ENCODE assay signal across 1 cellular context in genomic region chr3:44761347-44762169, GRCh38.
TF ChIP-seq lines count a peak whose summit lies in the region.

KIAA1143 (minus strand) TSS chr3:44761619; CDS start chr3:44761602, 17 bp downstream.
KIF15 (plus strand) TSS chr3:44761794; CDS start chr3:44761866, 72 bp downstream.

TF ChIP-seq in HepG2, 621 proteins besides CTCF, POLR2A, EP300 and RAD21 (continued from another document and continues in another):
- TF ChIP-seq, protein P1, sequence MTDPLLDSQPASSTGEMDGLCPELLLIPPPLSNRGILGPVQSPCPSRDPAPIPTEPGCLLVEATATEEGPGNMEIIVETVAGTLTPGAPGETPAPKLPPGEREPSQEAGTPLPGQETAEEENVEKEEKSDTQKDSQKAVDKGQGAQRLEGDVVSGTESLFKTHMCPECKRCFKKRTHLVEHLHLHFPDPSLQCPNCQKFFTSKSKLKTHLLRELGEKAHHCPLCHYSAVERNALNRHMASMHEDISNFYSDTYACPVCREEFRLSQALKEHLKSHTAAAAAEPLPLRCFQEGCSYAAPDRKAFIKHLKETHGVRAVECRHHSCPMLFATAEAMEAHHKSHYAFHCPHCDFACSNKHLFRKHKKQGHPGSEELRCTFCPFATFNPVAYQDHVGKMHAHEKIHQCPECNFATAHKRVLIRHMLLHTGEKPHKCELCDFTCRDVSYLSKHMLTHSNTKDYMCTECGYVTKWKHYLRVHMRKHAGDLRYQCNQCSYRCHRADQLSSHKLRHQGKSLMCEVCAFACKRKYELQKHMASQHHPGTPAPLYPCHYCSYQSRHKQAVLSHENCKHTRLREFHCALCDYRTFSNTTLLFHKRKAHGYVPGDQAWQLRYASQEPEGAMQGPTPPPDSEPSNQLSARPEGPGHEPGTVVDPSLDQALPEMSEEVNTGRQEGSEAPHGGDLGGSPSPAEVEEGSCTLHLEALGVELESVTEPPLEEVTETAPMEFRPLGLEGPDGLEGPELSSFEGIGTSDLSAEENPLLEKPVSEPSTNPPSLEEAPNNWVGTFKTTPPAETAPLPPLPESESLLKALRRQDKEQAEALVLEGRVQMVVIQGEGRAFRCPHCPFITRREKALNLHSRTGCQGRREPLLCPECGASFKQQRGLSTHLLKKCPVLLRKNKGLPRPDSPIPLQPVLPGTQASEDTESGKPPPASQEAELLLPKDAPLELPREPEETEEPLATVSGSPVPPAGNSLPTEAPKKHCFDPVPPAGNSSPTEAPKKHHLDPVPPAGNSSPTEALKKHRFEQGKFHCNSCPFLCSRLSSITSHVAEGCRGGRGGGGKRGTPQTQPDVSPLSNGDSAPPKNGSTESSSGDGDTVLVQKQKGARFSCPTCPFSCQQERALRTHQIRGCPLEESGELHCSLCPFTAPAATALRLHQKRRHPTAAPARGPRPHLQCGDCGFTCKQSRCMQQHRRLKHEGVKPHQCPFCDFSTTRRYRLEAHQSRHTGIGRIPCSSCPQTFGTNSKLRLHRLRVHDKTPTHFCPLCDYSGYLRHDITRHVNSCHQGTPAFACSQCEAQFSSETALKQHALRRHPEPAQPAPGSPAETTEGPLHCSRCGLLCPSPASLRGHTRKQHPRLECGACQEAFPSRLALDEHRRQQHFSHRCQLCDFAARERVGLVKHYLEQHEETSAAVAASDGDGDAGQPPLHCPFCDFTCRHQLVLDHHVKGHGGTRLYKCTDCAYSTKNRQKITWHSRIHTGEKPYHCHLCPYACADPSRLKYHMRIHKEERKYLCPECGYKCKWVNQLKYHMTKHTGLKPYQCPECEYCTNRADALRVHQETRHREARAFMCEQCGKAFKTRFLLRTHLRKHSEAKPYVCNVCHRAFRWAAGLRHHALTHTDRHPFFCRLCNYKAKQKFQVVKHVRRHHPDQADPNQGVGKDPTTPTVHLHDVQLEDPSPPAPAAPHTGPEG (CRISPR knock-in tag; IDR thresholded peaks at IDR 0.05): peak; percentile 93
- TF ChIP-seq YEATS4 (CRISPR knock-in tag; IDR thresholded peaks at IDR 0.05; ENCODE audit: borderline replicate concordance): peak; percentile 97
- TF ChIP-seq, protein P2, sequence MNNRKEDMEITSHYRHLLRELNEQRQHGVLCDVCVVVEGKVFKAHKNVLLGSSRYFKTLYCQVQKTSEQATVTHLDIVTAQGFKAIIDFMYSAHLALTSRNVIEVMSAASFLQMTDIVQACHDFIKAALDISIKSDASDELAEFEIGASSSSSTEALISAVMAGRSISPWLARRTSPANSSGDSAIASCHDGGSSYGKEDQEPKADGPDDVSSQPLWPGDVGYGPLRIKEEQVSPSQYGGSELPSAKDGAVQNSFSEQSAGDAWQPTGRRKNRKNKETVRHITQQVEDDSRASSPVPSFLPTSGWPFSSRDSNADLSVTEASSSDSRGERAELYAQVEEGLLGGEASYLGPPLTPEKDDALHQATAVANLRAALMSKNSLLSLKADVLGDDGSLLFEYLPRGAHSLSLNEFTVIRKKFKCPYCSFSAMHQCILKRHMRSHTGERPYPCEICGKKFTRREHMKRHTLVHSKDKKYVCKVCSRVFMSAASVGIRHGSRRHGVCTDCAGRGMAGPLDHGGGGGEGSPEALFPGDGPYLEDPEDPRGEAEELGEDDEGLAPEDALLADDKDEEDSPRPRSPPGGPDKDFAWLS (CRISPR knock-in tag; IDR thresholded peaks at IDR 0.05; ENCODE audit: borderline replicate concordance): 0 out of 2 replicates have a peak, but pooled peaks have one; percentile 32
- peak; percentile 86; the same call in 1 of the 2 replicates for TF ChIP-seq ZNF724P (CRISPR knock-in tag; IDR thresholded peaks at IDR 0.05; ENCODE audit: borderline replicate concordance)
- TF ChIP-seq KLF12 (CRISPR knock-in tag; IDR thresholded peaks at IDR 0.05; ENCODE audit: borderline replicate concordance): peak; percentile 91; the same call in 1 of the 2 replicates
- TF ChIP-seq BRD4 (CRISPR knock-in tag; IDR thresholded peaks at IDR 0.05): peak; percentile 20; the same call in 1 of the 2 replicates
- TF ChIP-seq MATR3 (CRISPR knock-in tag; IDR thresholded peaks at IDR 0.05): no peak
- peak; percentile 86; the same call in 1 of the 2 replicates for TF ChIP-seq ZNF558 (CRISPR knock-in tag; IDR thresholded peaks at IDR 0.05; ENCODE audit: borderline replicate concordance)
- TF ChIP-seq SMAD3 (CRISPR knock-in tag; IDR thresholded peaks at IDR 0.05): peak; percentile 88
- 0 out of 2 replicates have a peak, but pooled peaks have one; percentile 59 for TF ChIP-seq ZNF713 (CRISPR knock-in tag; IDR thresholded peaks at IDR 0.05)
- no peak for TF ChIP-seq ARNT (IDR thresholded peaks at IDR 0.05)
- 0 out of 2 replicates have a peak, but pooled peaks have one; percentile 56 for TF ChIP-seq NKX3-1 (CRISPR knock-in tag; IDR thresholded peaks at IDR 0.05)
- TF ChIP-seq GABPA (IDR thresholded peaks at IDR 0.05; ENCODE audit: low read depth, low read length): peak; percentile 29; the same call in 1 of the 2 replicates
- TF ChIP-seq GABPA (CRISPR knock-in tag; IDR thresholded peaks at IDR 0.05; ENCODE audit: low read depth): peak; percentile 82
- no peak for TF ChIP-seq ZNF484 (CRISPR knock-in tag; IDR thresholded peaks at IDR 0.05; ENCODE audit: borderline replicate concordance, low read depth)
- TF ChIP-seq ZNF431 (CRISPR knock-in tag; IDR thresholded peaks at IDR 0.05; ENCODE audit: borderline replicate concordance, low read depth): peak; percentile 55; the same call in 1 of the 2 replicates
- peak; percentile 66 for TF ChIP-seq ISL2 (CRISPR knock-in tag; IDR thresholded peaks at IDR 0.05)
- TF ChIP-seq MTA1 (CRISPR knock-in tag; IDR thresholded peaks at IDR 0.05; ENCODE audit: borderline replicate concordance): peak; percentile 65; the same call in 1 of the 2 replicates
- no peak for TF ChIP-seq ZNF138 (CRISPR knock-in tag; IDR thresholded peaks at IDR 0.05; ENCODE audit: low read depth)
- TF ChIP-seq CBFB (CRISPR knock-in tag; IDR thresholded peaks at IDR 0.05): peak; percentile 75
- peak; percentile 96; the same call in 1 of the 2 replicates for TF ChIP-seq KDM2A (CRISPR knock-in tag; IDR thresholded peaks at IDR 0.05; ENCODE audit: borderline replicate concordance, low read depth)
- TF ChIP-seq RBAK (CRISPR knock-in tag; IDR thresholded peaks at IDR 0.05): 0 out of 2 replicates have a peak, but pooled peaks have one; percentile 32
- peak; percentile 99 for TF ChIP-seq KMT2B (CRISPR knock-in tag; IDR thresholded peaks at IDR 0.05)
- TF ChIP-seq HDAC2 (CRISPR knock-in tag; IDR thresholded peaks at IDR 0.05): peak; percentile 95
- peak; percentile 97 for TF ChIP-seq POGZ (CRISPR knock-in tag; IDR thresholded peaks at IDR 0.05)
- no peak for TF ChIP-seq JARID2 (CRISPR knock-in tag; IDR thresholded peaks at IDR 0.05; ENCODE audit: insufficient replicate concordance)
- no peak for TF ChIP-seq MLLT10 (CRISPR knock-in tag; IDR thresholded peaks at IDR 0.05)
- TF ChIP-seq E2F2 (CRISPR knock-in tag; IDR thresholded peaks at IDR 0.05; ENCODE audit: borderline replicate concordance): peak; percentile 97; the same call in 1 of the 2 replicates
- TF ChIP-seq ZNF205 (CRISPR knock-in tag; IDR thresholded peaks at IDR 0.05): peak; percentile 60; the same call in 1 of the 2 replicates
- TF ChIP-seq SMARCC2 (IDR thresholded peaks at IDR 0.05): no peak
- TF ChIP-seq ZSCAN31 (CRISPR knock-in tag; IDR thresholded peaks at IDR 0.05; ENCODE audit: low read depth): peak; percentile 79; the same call in 1 of the 2 replicates
- TF ChIP-seq IRF9 (CRISPR knock-in tag; IDR thresholded peaks at IDR 0.05; ENCODE audit: borderline replicate concordance): peak; percentile 78; the same call in 1 of the 2 replicates
- peak; percentile 96 for TF ChIP-seq DMAP1 (CRISPR knock-in tag; IDR thresholded peaks at IDR 0.05)
- peak; percentile 98; the same call in 1 of the 2 replicates for TF ChIP-seq ZSCAN21 (CRISPR knock-in tag; IDR thresholded peaks at IDR 0.05; ENCODE audit: borderline replicate concordance)
- TF ChIP-seq, protein P3, sequence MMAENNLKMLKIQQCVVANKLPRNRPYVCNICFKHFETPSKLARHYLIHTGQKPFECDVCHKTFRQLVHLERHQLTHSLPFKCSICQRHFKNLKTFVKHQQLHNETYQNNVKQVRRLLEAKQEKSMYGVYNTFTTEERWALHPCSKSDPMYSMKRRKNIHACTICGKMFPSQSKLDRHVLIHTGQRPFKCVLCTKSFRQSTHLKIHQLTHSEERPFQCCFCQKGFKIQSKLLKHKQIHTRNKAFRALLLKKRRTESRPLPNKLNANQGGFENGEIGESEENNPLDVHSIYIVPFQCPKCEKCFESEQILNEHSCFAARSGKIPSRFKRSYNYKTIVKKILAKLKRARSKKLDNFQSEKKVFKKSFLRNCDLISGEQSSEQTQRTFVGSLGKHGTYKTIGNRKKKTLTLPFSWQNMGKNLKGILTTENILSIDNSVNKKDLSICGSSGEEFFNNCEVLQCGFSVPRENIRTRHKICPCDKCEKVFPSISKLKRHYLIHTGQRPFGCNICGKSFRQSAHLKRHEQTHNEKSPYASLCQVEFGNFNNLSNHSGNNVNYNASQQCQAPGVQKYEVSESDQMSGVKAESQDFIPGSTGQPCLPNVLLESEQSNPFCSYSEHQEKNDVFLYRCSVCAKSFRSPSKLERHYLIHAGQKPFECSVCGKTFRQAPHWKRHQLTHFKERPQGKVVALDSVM (CRISPR knock-in tag; IDR thresholded peaks at IDR 0.05): no peak
- no peak for TF ChIP-seq ZNF10 (CRISPR knock-in tag; IDR thresholded peaks at IDR 0.05; ENCODE audit: borderline replicate concordance, low read depth)
- no peak for TF ChIP-seq NONO (IDR thresholded peaks at IDR 0.05)
- peak; percentile 93 for TF ChIP-seq NONO (CRISPR knock-in tag; conservative IDR thresholded peaks at IDR 0.05)
- peak; percentile 87; the same call in 1 of the 2 replicates for TF ChIP-seq MXD4 (CRISPR knock-in tag; IDR thresholded peaks at IDR 0.05)
- TF ChIP-seq WIZ (CRISPR knock-in tag; IDR thresholded peaks at IDR 0.05): peak; percentile 85; the same call in 1 of the 2 replicates
- peak; percentile 93; the same call in 1 of the 2 replicates for TF ChIP-seq ZNF788 (CRISPR knock-in tag; IDR thresholded peaks at IDR 0.05; ENCODE audit: borderline replicate concordance)
- peak; percentile 30; the same call in 1 of the 2 replicates for TF ChIP-seq ZNF264 (CRISPR knock-in tag; IDR thresholded peaks at IDR 0.05)
- peak; percentile 37 for TF ChIP-seq SRSF1 (optimal IDR thresholded peaks at IDR 0.05; ENCODE audit: low read depth, low read length)
- TF ChIP-seq, protein P4, sequence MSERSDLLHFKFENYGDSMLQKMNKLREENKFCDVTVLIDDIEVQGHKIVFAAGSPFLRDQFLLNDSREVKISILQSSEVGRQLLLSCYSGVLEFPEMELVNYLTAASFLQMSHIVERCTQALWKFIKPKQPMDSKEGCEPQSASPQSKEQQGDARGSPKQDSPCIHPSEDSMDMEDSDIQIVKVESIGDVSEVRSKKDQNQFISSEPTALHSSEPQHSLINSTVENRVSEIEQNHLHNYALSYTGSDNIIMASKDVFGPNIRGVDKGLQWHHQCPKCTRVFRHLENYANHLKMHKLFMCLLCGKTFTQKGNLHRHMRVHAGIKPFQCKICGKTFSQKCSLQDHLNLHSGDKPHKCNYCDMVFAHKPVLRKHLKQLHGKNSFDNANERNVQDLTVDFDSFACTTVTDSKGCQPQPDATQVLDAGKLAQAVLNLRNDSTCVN (CRISPR knock-in tag; IDR thresholded peaks at IDR 0.05; ENCODE audit: borderline replicate concordance): no peak
- peak; percentile 98 for TF ChIP-seq ATF1 (CRISPR knock-in tag; IDR thresholded peaks at IDR 0.05)
- TF ChIP-seq GFI1 (CRISPR knock-in tag; IDR thresholded peaks at IDR 0.05; ENCODE audit: borderline replicate concordance): no peak
- no peak; the same call in 1 of the 2 replicates for TF ChIP-seq ZNF891 (CRISPR knock-in tag; IDR thresholded peaks at IDR 0.05)
- no peak for TF ChIP-seq ZSCAN22 (CRISPR knock-in tag; IDR thresholded peaks at IDR 0.05)
- TF ChIP-seq ZNF746 (CRISPR knock-in tag; IDR thresholded peaks at IDR 0.05): no peak; the same call in 1 of the 2 replicates
- TF ChIP-seq ZNF136 (CRISPR knock-in tag; IDR thresholded peaks at IDR 0.05; ENCODE audit: low read depth): no peak
- TF ChIP-seq SIN3B (IDR thresholded peaks at IDR 0.05; ENCODE audit: low read length): peak; percentile 98
- peak; percentile 84 for TF ChIP-seq HOXA5 (CRISPR knock-in tag; IDR thresholded peaks at IDR 0.05)
- TF ChIP-seq PTBP1 (IDR thresholded peaks at IDR 0.05; ENCODE audit: low read depth, low read length, poor library complexity, severe bottlenecking): no peak
- no peak for TF ChIP-seq SMC3 (IDR thresholded peaks at IDR 0.05; ENCODE audit: low read length)
- TF ChIP-seq ADNP (CRISPR knock-in tag; IDR thresholded peaks at IDR 0.05): no peak
- TF ChIP-seq, protein P5, sequence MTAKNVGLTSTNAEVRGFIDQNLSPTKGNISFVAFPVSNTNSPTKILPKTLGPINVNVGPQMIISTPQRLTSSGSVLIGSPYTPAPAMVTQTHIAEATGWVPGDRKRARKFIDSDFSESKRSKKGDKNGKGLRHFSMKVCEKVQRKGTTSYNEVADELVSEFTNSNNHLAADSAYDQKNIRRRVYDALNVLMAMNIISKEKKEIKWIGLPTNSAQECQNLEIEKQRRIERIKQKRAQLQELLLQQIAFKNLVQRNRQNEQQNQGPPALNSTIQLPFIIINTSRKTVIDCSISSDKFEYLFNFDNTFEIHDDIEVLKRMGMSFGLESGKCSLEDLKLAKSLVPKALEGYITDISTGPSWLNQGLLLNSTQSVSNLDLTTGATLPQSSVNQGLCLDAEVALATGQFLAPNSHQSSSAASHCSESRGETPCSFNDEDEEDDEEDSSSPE (CRISPR knock-in tag; IDR thresholded peaks at IDR 0.05): peak; percentile 100
- TF ChIP-seq AKAP8 (CRISPR knock-in tag; IDR thresholded peaks at IDR 0.05): peak; percentile 65; the same call in 1 of the 2 replicates
